21 cellular contexts compared by ENCODE assay signal in genomic region chr2:233684640-233685039, GRCh38. TPM values are rescaled to one million over a fixed set of nuclear protein-coding genes. Genes with fewer than 3 reads are reported as not detected.
DNase-seq lines count a peak whose midpoint lies in the region; ATAC-seq, FAIRE-seq and TF ChIP-seq lines count a peak whose summit lies in the region.
"Had no signal": no experiment of that assay in that cellular context is flagged by ENCODE, and none has a peak within 500 bp of the region (broad histone marks: within the 10 kb centered on the region; RNA-seq: fewer than 3 reads in every experiment).

No MANE protein-coding gene starts in this region.

- H3K27ac ChIP-seq in PC-3 (ENCODE audit: low read length) (no peak overlapping the region), MM.1S (ENCODE audit: low read length) (no peak overlapping the region)

- H3K27me3 ChIP-seq in PC-3 (ENCODE audit: low read length) (no peaks in the 10 kb centered on the region), MM.1S (replicated peaks; ENCODE audit: insufficient read depth, low read length) (no peaks in the 10 kb centered on the region)

- H3K4me1 ChIP-seq in PC-3 (ENCODE audit: insufficient read depth, low read length) (peaks cover 20% of the 10 kb centered on the region), mucosa of descending colon (ENCODE audit: low read depth) (peaks cover 15% of the 10 kb centered on the region), MM.1S (ENCODE audit: low read length) (0 out of 2 replicates have a peak, but pooled peaks cover 5% of the 10 kb centered on the region)

- POLR2A ChIA-PET in PC-3 (lab: Charles Lee; ENCODE audit: unreplicated experiment), result no interaction called here

- intact Hi-C loops in PC-3 (cut with micrococcal nuclease), result no loop called here
- intact Hi-C loops in mucosa of descending colon (cut with DNase I, micrococcal nuclease), result no loop called here

- CTCF ChIA-PET in PC-3 (lab: Charles Lee), result no interaction called here

- ATAC-seq in PC-3, result peak; percentile 53
- peak; percentile 13 for ATAC-seq in esophagus mucosa
- peak; percentile 84 for ATAC-seq in mucosa of descending colon
- ATAC-seq in omental fat pad (ENCODE audit: low FRiP score), result no peak
- ATAC-seq in GM21528 (IDR thresholded peaks at IDR 0.05; ENCODE audit: low FRiP score, unreplicated experiment), result no peak

- H3K79me2 ChIP-seq in PC-3 (ENCODE audit: low read length) (no peaks in the 10 kb centered on the region), MM.1S (ENCODE audit: low read length) (no peaks in the 10 kb centered on the region)

- H3K9me3 ChIP-seq in PC-3 (ENCODE audit: low read length) (no peaks in the 10 kb centered on the region), mucosa of descending colon (no peaks in the 10 kb centered on the region), MM.1S (replicated peaks; ENCODE audit: insufficient read depth, low read length) (no peaks in the 10 kb centered on the region)

- H3K4me3 ChIP-seq in PC-3 (ENCODE audit: low read length), result no peak overlapping the region
- H3K4me3 ChIP-seq in mucosa of descending colon, result no peak overlapping the region
- H3K4me3 ChIP-seq in MM.1S (ENCODE audit: low read length), result no peak overlapping the region

- FAIRE-seq in G401.6 (lab: Jason Lieb, UNC), result peak; percentile 17
- FAIRE-seq: GM18507, H54 had no signal

- H3K9me2 ChIP-seq in PC-3 (replicated peaks; ENCODE audit: low read length) (no peaks in the 10 kb centered on the region; the same call in 1 of the 2 replicates), MM.1S (replicated peaks; ENCODE audit: insufficient read depth, low read length) (no peaks in the 10 kb centered on the region)

- no TSS peak for BruUV-seq in PC-3 (replicated peaks; lab: Mats Ljungman, UMichigan)

- H3K36me3 ChIP-seq in PC-3 (ENCODE audit: low read depth, low read length) (no peaks in the 10 kb centered on the region), mucosa of descending colon (ENCODE audit: low read depth) (no peaks in the 10 kb centered on the region), MM.1S (replicated peaks; ENCODE audit: insufficient read depth, low read length) (no peaks in the 10 kb centered on the region)

- H3F3A ChIP-seq in PC-3 (ENCODE audit: low read length, unreplicated experiment), result no peaks in the 10 kb centered on the region
- H3F3A ChIP-seq in MM.1S (ENCODE audit: insufficient read depth, low read length), result no peaks in the 10 kb centered on the region

- H3K9ac ChIP-seq in PC-3 (ENCODE audit: low read length) (no peak overlapping the region), MM.1S (ENCODE audit: low read length) (no peak overlapping the region)

- no peaks in the 10 kb centered on the region for H4K20me1 ChIP-seq in PC-3 (ENCODE audit: low read length)
- no peaks in the 10 kb centered on the region for H4K20me1 ChIP-seq in MM.1S (ENCODE audit: insufficient read depth, low read length)

- DNase-seq in PC-3 (peak; percentile 17), mucosa of descending colon (peak in 1 of 3 donors; percentile 59), MM.1S (no peak), omental fat pad (ENCODE audit: low spot score) (no peak)
- DNase-seq: 8988T; C1 segment of cervical spinal cord; Calu3; CD4-positive, alpha-beta memory T cell; COR-L47; DMS53; DMS79 treated with DMSO at 0.1 percent for 48 hours; GOT3; HCEC 1CT had no signal

- TF ChIP-seq CTCF in PC-3 (conservative IDR thresholded peaks at IDR 0.05; ENCODE audit: low read depth, low read length) (no peak), mucosa of descending colon (IDR thresholded peaks at IDR 0.05) (no peak), MM.1S (IDR thresholded peaks at IDR 0.05; ENCODE audit: low read length) (no peak), omental fat pad (IDR thresholded peaks at IDR 0.05) (no peak)

- H3K4me2 ChIP-seq in PC-3 (ENCODE audit: low read length), result no peak overlapping the region
- no peak overlapping the region for H3K4me2 ChIP-seq in MM.1S (ENCODE audit: low read depth, low read length)

- H2AFZ ChIP-seq in PC-3 (ENCODE audit: low read length) (no peak overlapping the region), MM.1S (ENCODE audit: low read length) (no peak overlapping the region)

RNA-seq across cellular contexts. Expression of gene UGT1A7, which starts 2.9 kb away (rescaled TPM):
- total RNA-seq in PC-3 (2014; rRNA removed) (not detected in 2 replicates), esophagus mucosa (13.9 TPM), mucosa of descending colon (10 to 100 TPM in 1 of 3 donors, 1 to 10 TPM in 2; 5.4 to 19.5 (median 5.9) TPM), omental fat pad (not detected)
- total RNA-seq: A673; CD4-positive, alpha-beta memory T cell; G401 had no signal

RNA-seq across cellular contexts. Expression of gene UGT1A6, which starts 8.1 kb away (rescaled TPM):
- total RNA-seq in PC-3 (2014; rRNA removed), result 2.0 and 2.2 TPM in 2 replicates
- 11.2 TPM for total RNA-seq in esophagus mucosa
- 10 to 100 TPM in 1 of 3 donors, 1 to 10 TPM in 2; 8.5 to 19.3 (median 8.7) TPM for total RNA-seq in mucosa of descending colon
- under 1 TPM in 1 of 4 donors, not detected in 3; 0.82 TPM for total RNA-seq in omental fat pad
- total RNA-seq: A673; CD4-positive, alpha-beta memory T cell; Daoy; G401 had no signal

RNA-seq across cellular contexts. Expression of gene UGT1A9, which starts 12.9 kb away (rescaled TPM):
- not detected in 2 replicates for total RNA-seq in PC-3 (2014; rRNA removed)
- 0.08 TPM for total RNA-seq in esophagus mucosa
- total RNA-seq in mucosa of descending colon, result 10 to 100 TPM in 1 of 3 donors, 1 to 10 TPM in 2; 3.6 to 11.4 (median 4.0) TPM
- total RNA-seq in omental fat pad, result not detected
- total RNA-seq: A673; CD4-positive, alpha-beta memory T cell; G401 had no signal

RNA-seq across cellular contexts. Expression of gene UGT1A5, which starts 28.1 kb away (rescaled TPM):
- not detected in 2 replicates for total RNA-seq in PC-3 (2014; rRNA removed)
- 0.68 TPM for total RNA-seq in esophagus mucosa
- 1 to 10 TPM; 2.1 to 6.5 (median 2.4) TPM for total RNA-seq in mucosa of descending colon
- total RNA-seq in omental fat pad, result not detected
- total RNA-seq: A673; CD4-positive, alpha-beta memory T cell; G401 had no signal

RNA-seq across cellular contexts. Expression of gene UGT1A4, which starts 33.9 kb away (rescaled TPM):
- total RNA-seq in PC-3 (2014; rRNA removed) (not detected in 2 replicates), esophagus mucosa (0.80 TPM), mucosa of descending colon (1 to 10 TPM; 2.4 to 7.0 (median 2.9) TPM), omental fat pad (not detected)
- total RNA-seq: CD4-positive, alpha-beta memory T cell; Daoy; G401 had no signal

Comparison
In these comparisons a context has a peak if more than half of its experiments do, and no peak if none do; other contexts are left out.
1. ATAC-seq: peak in PC-3 (single experiment), esophagus mucosa (single experiment) and mucosa of descending colon (single experiment); none in omental fat pad (single experiment) and GM21528 (single experiment).